Comparison of ENCODE assay signal across 13 cellular contexts in the genomic region with DNA sequence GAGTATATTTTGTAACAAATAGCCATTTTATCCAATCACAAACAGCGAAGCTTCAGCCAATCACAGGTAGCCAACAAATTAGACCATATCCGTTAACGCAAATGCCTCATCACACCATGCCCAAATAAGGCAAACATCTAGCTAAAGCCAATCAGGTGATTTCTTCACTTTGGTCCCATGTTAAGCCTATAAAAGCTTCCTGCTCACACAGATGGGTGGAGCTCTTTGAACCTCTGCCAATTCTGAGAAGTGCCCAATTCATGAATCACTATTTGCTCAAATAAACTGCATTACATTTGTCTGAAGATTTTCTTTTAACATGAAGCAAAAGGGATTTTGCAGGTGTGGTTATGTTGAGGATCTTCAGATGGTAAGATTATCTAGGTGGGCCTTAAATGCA.
DNase-seq lines count a peak whose midpoint lies in the region; ATAC-seq and TF ChIP-seq lines count a peak whose summit lies in the region.
"Had no signal": no experiment of that assay in that cellular context is flagged by ENCODE, and none has a peak within 500 bp of the region (broad histone marks: within the 10 kb centered on the region; RNA-seq: fewer than 3 reads in every experiment).

No MANE protein-coding gene starts in this region.

- no peak for TF ChIP-seq EP300 in transverse colon (IDR thresholded peaks at IDR 0.05; ENCODE audit: low read depth)

- TF ChIP-seq CTCF in fibroblast of the aortic adventitia (IDR thresholded peaks at IDR 0.05; ENCODE audit: insufficient read depth, low read length), result no peak
- no peak for TF ChIP-seq CTCF in transverse colon (IDR thresholded peaks at IDR 0.05)
- no peak for TF ChIP-seq CTCF in GM20000 (IDR thresholded peaks at IDR 0.05; ENCODE audit: extremely low read depth, missing control alignments)

- intact Hi-C loops in transverse colon (cut with DNase I; ENCODE audit: low total_unique reads), result no loop called here

- TF ChIP-seq POLR2A in transverse colon (IDR thresholded peaks at IDR 0.05), result no peak

- H3K27ac ChIP-seq in transverse colon, result peak overlapping the region; percentile 32 to 51 (median 45)
- H3K27ac ChIP-seq: coronary artery had no signal

- WGBS in transverse colon (ENCODE audit: low coverage in 1 of 2), 2 donors, result 64 to 74% methylated on average over 3 of the region's 3 CpGs

- H3K4me1 ChIP-seq in transverse colon, result peaks cover 5 to 30% (median 19%) of the 10 kb centered on the region in 4 donors

- H3K36me3 ChIP-seq in transverse colon, result no peaks in the 10 kb centered on the region

- no peaks in the 10 kb centered on the region for H3K9me3 ChIP-seq in transverse colon

- peak; percentile 2 for DNase-seq in NCI-H2029 (lab: John Stamatoyannopoulos, UW)
- no peak for DNase-seq in NCI-H2029 treated with DMSO at 0.1 percent for 48 hours (lab: John Stamatoyannopoulos, UW)
- DNase-seq in fibroblast of the aortic adventitia (ENCODE audit: low read depth), result peak; percentile 99
- DNase-seq in transverse colon, result peak; percentile 68
- no peak for DNase-seq in stimulated activated CD4-positive, alpha-beta T cell treated with anti-CD3 and anti-CD28 coated beads, Interleukin-12 subunit alpha, Interleukin-12 subunit beta, amount 100 ng/mL, for 4 hours
- no peak for DNase-seq in GM20000 (ENCODE audit: low spot score)
- DNase-seq: AML-193, islet precursor cell, NCI-H2081 treated with DMSO at 0.1 percent for 48 hours, T-helper 1 cell had no signal

- no peaks in the 10 kb centered on the region for H3K27me3 ChIP-seq in transverse colon

- peak; percentile 8 for ATAC-seq in SK-N-SH treated with all-trans-retinoic acid at 6 μM for 48 hours
- ATAC-seq in HG02759 (IDR thresholded peaks at IDR 0.05; ENCODE audit: unreplicated experiment), result no peak

- in situ Hi-C loops in transverse colon (cut with MboI; ENCODE audit: low pct_ligation_motif_present in 1 of 4, low pct_unique_long_range_greater_than_20kb in 1 of 4, low sequenced_read_pairs in 3 of 4), result no loop called here

- H3K4me3 ChIP-seq in fibroblast of the aortic adventitia (ENCODE audit: low read depth, low read length) (no peak overlapping the region), transverse colon (no peak overlapping the region)
- H3K4me3 ChIP-seq: coronary artery had no signal

TF ChIP-seq in SK-N-SH treated with all-trans-retinoic acid at 6 μM for 48 hours, 23 proteins besides CTCF, POLR2A, EP300 and RAD21:
- no peak for TF ChIP-seq ZNF70 (CRISPR knock-in tag; IDR thresholded peaks at IDR 0.05)
- no peak for TF ChIP-seq PPARA (CRISPR knock-in tag; IDR thresholded peaks at IDR 0.05; ENCODE audit: borderline replicate concordance)
- TF ChIP-seq ZNF8 (CRISPR knock-in tag; IDR thresholded peaks at IDR 0.05), result no peak
- no peak for TF ChIP-seq ZC3H10 (CRISPR knock-in tag; IDR thresholded peaks at IDR 0.05)
- no peak for TF ChIP-seq GLIS3 (CRISPR knock-in tag; IDR thresholded peaks at IDR 0.05)
- TF ChIP-seq ARNTL (CRISPR knock-in tag; IDR thresholded peaks at IDR 0.05; ENCODE audit: borderline replicate concordance, low read depth), result no peak
- TF ChIP-seq ZFP3 (CRISPR knock-in tag; IDR thresholded peaks at IDR 0.05), result no peak
- TF ChIP-seq BACH2 (CRISPR knock-in tag; IDR thresholded peaks at IDR 0.05; ENCODE audit: borderline replicate concordance), result no peak
- no peak for TF ChIP-seq TCF4 (CRISPR knock-in tag; IDR thresholded peaks at IDR 0.05; ENCODE audit: borderline replicate concordance)
- TF ChIP-seq OSR1 (CRISPR knock-in tag; IDR thresholded peaks at IDR 0.05), result no peak
- TF ChIP-seq, protein P1, sequence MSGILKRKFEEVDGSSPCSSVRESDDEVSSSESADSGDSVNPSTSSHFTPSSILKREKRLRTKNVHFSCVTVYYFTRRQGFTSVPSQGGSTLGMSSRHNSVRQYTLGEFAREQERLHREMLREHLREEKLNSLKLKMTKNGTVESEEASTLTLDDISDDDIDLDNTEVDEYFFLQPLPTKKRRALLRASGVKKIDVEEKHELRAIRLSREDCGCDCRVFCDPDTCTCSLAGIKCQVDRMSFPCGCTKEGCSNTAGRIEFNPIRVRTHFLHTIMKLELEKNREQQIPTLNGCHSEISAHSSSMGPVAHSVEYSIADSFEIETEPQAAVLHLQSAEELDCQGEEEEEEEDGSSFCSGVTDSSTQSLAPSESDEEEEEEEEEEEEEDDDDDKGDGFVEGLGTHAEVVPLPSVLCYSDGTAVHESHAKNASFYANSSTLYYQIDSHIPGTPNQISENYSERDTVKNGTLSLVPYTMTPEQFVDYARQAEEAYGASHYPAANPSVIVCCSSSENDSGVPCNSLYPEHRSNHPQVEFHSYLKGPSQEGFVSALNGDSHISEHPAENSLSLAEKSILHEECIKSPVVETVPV (CRISPR knock-in tag; IDR thresholded peaks at IDR 0.05), result no peak
- TF ChIP-seq ESRRG (CRISPR knock-in tag; IDR thresholded peaks at IDR 0.05), result no peak
- TF ChIP-seq, protein P2, sequence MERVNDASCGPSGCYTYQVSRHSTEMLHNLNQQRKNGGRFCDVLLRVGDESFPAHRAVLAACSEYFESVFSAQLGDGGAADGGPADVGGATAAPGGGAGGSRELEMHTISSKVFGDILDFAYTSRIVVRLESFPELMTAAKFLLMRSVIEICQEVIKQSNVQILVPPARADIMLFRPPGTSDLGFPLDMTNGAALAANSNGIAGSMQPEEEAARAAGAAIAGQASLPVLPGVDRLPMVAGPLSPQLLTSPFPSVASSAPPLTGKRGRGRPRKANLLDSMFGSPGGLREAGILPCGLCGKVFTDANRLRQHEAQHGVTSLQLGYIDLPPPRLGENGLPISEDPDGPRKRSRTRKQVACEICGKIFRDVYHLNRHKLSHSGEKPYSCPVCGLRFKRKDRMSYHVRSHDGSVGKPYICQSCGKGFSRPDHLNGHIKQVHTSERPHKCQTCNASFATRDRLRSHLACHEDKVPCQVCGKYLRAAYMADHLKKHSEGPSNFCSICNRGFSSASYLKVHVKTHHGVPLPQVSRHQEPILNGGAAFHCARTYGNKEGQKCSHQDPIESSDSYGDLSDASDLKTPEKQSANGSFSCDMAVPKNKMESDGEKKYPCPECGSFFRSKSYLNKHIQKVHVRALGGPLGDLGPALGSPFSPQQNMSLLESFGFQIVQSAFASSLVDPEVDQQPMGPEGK (CRISPR knock-in tag; IDR thresholded peaks at IDR 0.05; ENCODE audit: borderline replicate concordance), result no peak
- TF ChIP-seq SNAI2 (CRISPR knock-in tag; IDR thresholded peaks at IDR 0.05), result no peak
- no peak for TF ChIP-seq RARB (CRISPR knock-in tag; IDR thresholded peaks at IDR 0.05)
TF ChIP-seq in SK-N-SH treated with all-trans-retinoic acid at 6 μM for 48 hours: peak in this region for 0.

Comparison
In these comparisons a context has a peak if more than half of its experiments do, and no peak if none do; other contexts are left out.
1. DNase-seq: peak in NCI-H2029 (single experiment), fibroblast of the aortic adventitia (single experiment) and transverse colon (single experiment); none in NCI-H2029 treated with DMSO at 0.1 percent for 48 hours (single experiment), stimulated activated CD4-positive, alpha-beta T cell treated with anti-CD3 and anti-CD28 coated beads, Interleukin-12 subunit alpha, Interleukin-12 subunit beta, amount 100 ng/mL, for 4 hours (single experiment) and GM20000 (single experiment).